ENCODE assay signal across 30 cellular contexts in genomic region chr14:86257973-86258372, GRCh38.
"Had no signal": no experiment of that assay in that cellular context is flagged by ENCODE, and none has a peak within 500 bp of the region (broad histone marks: within the 10 kb centered on the region; RNA-seq: fewer than 3 reads in every experiment).

No MANE protein-coding gene starts in this region.

- H3K9me3 Mint-ChIP-seq: nephron progenitor cell, neural crest cell, type B pancreatic cell had no signal

- DNase-seq: naive thymus-derived CD8-positive, alpha-beta T cell; nephron progenitor cell; occipital lobe; ovary; posterior cingulate gyrus; psoas muscle; right cardiac atrium; right lobe of liver; sigmoid colon; small intestine; stimulated activated CD4-positive, alpha-beta T cell treated with anti-CD3 and anti-CD28 coated beads, Interleukin-15, amount 100 ng/mL, for 24 hours; stimulated activated CD4-positive, alpha-beta T cell treated with anti-CD3 and anti-CD28 coated beads, Interleukin-2, amount 100 ng/mL, for 24 hours; stimulated activated CD4-positive, alpha-beta T cell treated with anti-CD3 and anti-CD28 coated beads, Interleukin-2, amount 100 ng/mL, for 48 hours; stimulated activated CD4-positive, alpha-beta T cell treated with anti-CD3 and anti-CD28 coated beads, Interleukin-4, amount 100 ng/mL, for 24 hours; stimulated activated naive CD4-positive, alpha-beta T cell; stimulated activated naive CD8-positive, alpha-beta T cell treated with anti-CD3 and anti-CD28 coated beads, Interleukin-15, amount 100 ng/mL, for 72 hours; stimulated activated naive CD8-positive, alpha-beta T cell treated with anti-CD3 and anti-CD28 coated beads, Interleukin-15, Interleukin-2, amounts not matched to agents 100 U/mL and 50 U/mL, for 24 hours; substantia nigra; testis; tibial artery; transverse colon; upper lobe of right lung; uterus had no signal

- H3K27me3 ChIP-seq: ovary, right lobe of liver, sigmoid colon, suprapubic skin, testis, tibial artery, transverse colon, upper lobe of right lung, uterus had no signal

- H3K4me3 ChIP-seq: ovary, psoas muscle, right lobe of liver, sigmoid colon, suprapubic skin, testis, tibial artery, transverse colon, upper lobe of right lung, uterus had no signal

- H3K79me2 ChIP-seq: parathyroid adenoma had no signal

- H2AFZ ChIP-seq: parathyroid adenoma had no signal

- H3K9me3 ChIP-seq: ovary, psoas muscle, right lobe of liver, sigmoid colon, suprapubic skin, testis, tibial artery, transverse colon, upper lobe of right lung, uterus had no signal

- ATAC-seq: naive thymus-derived CD8-positive, alpha-beta T cell; natural killer cell treated with Interleukin-12 subunit alpha and Interleukin-12 subunit beta and Interleukin-15 and Interleukin-18, amount 100 ng/mL, for 72 hours; psoas muscle; right cardiac atrium; right lobe of liver; stimulated activated effector memory CD8-positive, alpha-beta T cell treated with anti-CD3 and anti-CD28 coated beads, Interleukin-12 subunit alpha, Interleukin-12 subunit beta, amount 100 ng/mL, for 72 hours; stimulated activated naive CD8-positive, alpha-beta T cell treated with anti-CD3 and anti-CD28 coated beads, Interleukin-15, amount 100 ng/mL, for 72 hours; stimulated activated naive CD8-positive, alpha-beta T cell treated with anti-CD3 and anti-CD28 coated beads, Interleukin-15, Interleukin-2, amounts not matched to agents 100 U/mL and 50 U/mL, for 24 hours; upper lobe of right lung had no signal

- H3K4me1 ChIP-seq: parathyroid adenoma, psoas muscle, right lobe of liver, sigmoid colon, suprapubic skin, testis, tibial artery, transverse colon, upper lobe of right lung, uterus had no signal

- H3K4me1 Mint-ChIP-seq: naive thymus-derived CD8-positive, alpha-beta T cell; nephron progenitor cell; neural crest cell; stimulated activated effector memory CD8-positive, alpha-beta T cell treated with anti-CD3 and anti-CD28 coated beads, Interleukin-12 subunit alpha, Interleukin-12 subunit beta, amount 100 ng/mL, for 72 hours; stimulated activated naive CD8-positive, alpha-beta T cell treated with anti-CD3 and anti-CD28 coated beads, Interleukin-15, amount 100 ng/mL, for 72 hours had no signal

- H3K27ac Mint-ChIP-seq: naive thymus-derived CD8-positive, alpha-beta T cell; natural killer cell treated with Interleukin-12 subunit alpha and Interleukin-12 subunit beta and Interleukin-15 and Interleukin-18, amount 100 ng/mL, for 72 hours; nephron progenitor cell; progenitor cell of endocrine pancreas; stimulated activated effector memory CD8-positive, alpha-beta T cell treated with anti-CD3 and anti-CD28 coated beads, Interleukin-12 subunit alpha, Interleukin-12 subunit beta, amount 100 ng/mL, for 72 hours; stimulated activated naive CD8-positive, alpha-beta T cell treated with anti-CD3 and anti-CD28 coated beads, Interleukin-15, amount 100 ng/mL, for 72 hours; type B pancreatic cell had no signal

- H3K27ac ChIP-seq: ovary, parathyroid adenoma, psoas muscle, right lobe of liver, sigmoid colon, suprapubic skin, testis, tibial artery, transverse colon, upper lobe of right lung, uterus had no signal

- H3K36me3 Mint-ChIP-seq: naive thymus-derived CD8-positive, alpha-beta T cell; stimulated activated effector memory CD8-positive, alpha-beta T cell treated with anti-CD3 and anti-CD28 coated beads, Interleukin-12 subunit alpha, Interleukin-12 subunit beta, amount 100 ng/mL, for 72 hours; type B pancreatic cell had no signal

- H3K36me3 ChIP-seq: ovary, right lobe of liver, sigmoid colon, suprapubic skin, tibial artery, transverse colon, upper lobe of right lung, uterus had no signal

- H3K9ac ChIP-seq: parathyroid adenoma had no signal

- H3K27me3 Mint-ChIP-seq: naive thymus-derived CD8-positive, alpha-beta T cell; natural killer cell treated with Interleukin-12 subunit alpha and Interleukin-12 subunit beta and Interleukin-15 and Interleukin-18, amount 100 ng/mL, for 72 hours; progenitor cell of endocrine pancreas; stimulated activated naive CD8-positive, alpha-beta T cell treated with anti-CD3 and anti-CD28 coated beads, Interleukin-15, amount 100 ng/mL, for 72 hours; type B pancreatic cell had no signal

- FAIRE-seq: small intestine had no signal

- H3K4me3 Mint-ChIP-seq: naive thymus-derived CD8-positive, alpha-beta T cell; natural killer cell treated with Interleukin-12 subunit alpha and Interleukin-12 subunit beta and Interleukin-15 and Interleukin-18, amount 100 ng/mL, for 72 hours; nephron progenitor cell; neural crest cell; stimulated activated effector memory CD8-positive, alpha-beta T cell treated with anti-CD3 and anti-CD28 coated beads, Interleukin-12 subunit alpha, Interleukin-12 subunit beta, amount 100 ng/mL, for 72 hours; stimulated activated naive CD8-positive, alpha-beta T cell treated with anti-CD3 and anti-CD28 coated beads, Interleukin-15, amount 100 ng/mL, for 72 hours; type B pancreatic cell had no signal
